Comparison of ENCODE assay signal across 23 cellular contexts in genomic region chr2:8031370-8031769, GRCh38.
"Had no signal": no experiment of that assay in that cellular context is flagged by ENCODE, and none has a peak within 500 bp of the region (broad histone marks: within the 10 kb centered on the region; RNA-seq: fewer than 3 reads in every experiment).

No MANE protein-coding gene starts in this region.

- H3K36me3 Mint-ChIP-seq: activated naive CD8-positive, alpha-beta T cell; brain had no signal

- H3K4me3 Mint-ChIP-seq: activated CD4-positive, alpha-beta T cell treated with anti-CD3 and anti-CD28 coated beads for 36 hours; activated CD8-positive, alpha-beta T cell treated with anti-CD3 and anti-CD28 coated beads, Interleukin-2, amount 10 ng/mL, durations not matched to agents 7 days and 5 days; activated naive CD4-positive, alpha-beta T cell treated with anti-CD3 and anti-CD28 coated beads for 36 hours; activated naive CD8-positive, alpha-beta T cell; brain had no signal

- H3K4me3 ChIP-seq: Peyer's patch, SJCRH30 had no signal

- H3K27ac ChIP-seq: Peyer's patch, RWPE1, SJCRH30, WERI-Rb-1 had no signal

- H3K4me1 ChIP-seq: Peyer's patch, SJCRH30 had no signal

- H3K27me3 ChIP-seq: Peyer's patch had no signal

- H3K9me3 ChIP-seq: Peyer's patch, SJCRH30, SK-N-SH had no signal

- H3K36me3 ChIP-seq: Peyer's patch, SJCRH30, WERI-Rb-1 had no signal

- H3K27me3 Mint-ChIP-seq: activated naive CD8-positive, alpha-beta T cell had no signal

- H3K27ac Mint-ChIP-seq: activated CD8-positive, alpha-beta T cell treated with anti-CD3 and anti-CD28 coated beads, Interleukin-2, amount 10 ng/mL, durations not matched to agents 7 days and 5 days; activated naive CD4-positive, alpha-beta T cell treated with anti-CD3 and anti-CD28 coated beads for 36 hours; activated naive CD8-positive, alpha-beta T cell had no signal

- ATAC-seq: activated CD8-positive, alpha-beta T cell treated with anti-CD3 and anti-CD28 coated beads, Interleukin-2, amount 10 ng/mL, durations not matched to agents 7 days and 5 days had no signal

- H3K9ac ChIP-seq: SK-N-SH had no signal

- H3K9me3 Mint-ChIP-seq: activated naive CD4-positive, alpha-beta T cell treated with anti-CD3 and anti-CD28 coated beads for 36 hours had no signal

- DNase-seq: activated CD4-positive, alpha-beta T cell treated with anti-CD3 and anti-CD28 coated beads for 36 hours; activated CD8-positive, alpha-beta T cell treated with anti-CD3 and anti-CD28 coated beads, Interleukin-2, amount 10 ng/mL, durations not matched to agents 7 days and 5 days; activated effector memory CD4-positive, alpha-beta T cell treated with anti-CD3 and anti-CD28 coated beads, Interleukin-2, amount 50 U/mL, for 16 hours; activated naive CD4-positive, alpha-beta T cell treated with anti-CD3 and anti-CD28 coated beads for 36 hours; activated T-cell treated with anti-CD3 and anti-CD28 coated beads, Interleukin-2, amount 50 U/mL, for 1 hour; amygdala; NCI-H146; NCI-H2029; NCI-H2107; NCI-H345; NCI-H510A; NCI-H526 treated with DMSO at 0.1 percent for 48 hours; NCI-H82; NK-92 treated with Interleukin-12 subunit alpha and Interleukin-12 subunit beta, amount 100 ng/mL, for 24 hours; Peyer's patch; Right ventricle myocardium superior; SJCRH30; SK-N-SH; T-helper 1 cell; WERI-Rb-1 had no signal
